1 cellular context compared by ENCODE assay signal in the genomic region with DNA sequence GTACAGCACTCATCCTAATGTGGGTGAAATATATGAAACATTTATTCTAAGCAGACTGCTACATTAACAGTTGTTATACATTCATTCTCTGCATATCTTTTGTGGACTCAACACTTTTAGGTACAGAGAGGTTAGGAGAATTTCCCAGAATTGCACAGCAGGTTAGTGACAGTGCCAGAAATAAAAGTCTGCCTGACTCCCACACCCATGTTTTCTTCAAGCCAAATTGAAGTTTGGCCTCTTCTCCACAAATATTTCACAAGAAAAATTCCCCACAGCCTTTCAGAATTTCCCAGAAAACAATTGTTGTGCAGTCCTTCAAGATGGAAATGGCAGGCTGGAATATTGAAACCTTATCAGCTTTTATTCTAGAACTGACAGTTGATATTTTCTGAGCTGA.
TF ChIP-seq lines count a peak whose summit lies in the region.

No MANE protein-coding gene starts in this region.

TF ChIP-seq in GM12878, 131 proteins besides CTCF, POLR2A, EP300 and RAD21:
- TF ChIP-seq, protein P1, sequence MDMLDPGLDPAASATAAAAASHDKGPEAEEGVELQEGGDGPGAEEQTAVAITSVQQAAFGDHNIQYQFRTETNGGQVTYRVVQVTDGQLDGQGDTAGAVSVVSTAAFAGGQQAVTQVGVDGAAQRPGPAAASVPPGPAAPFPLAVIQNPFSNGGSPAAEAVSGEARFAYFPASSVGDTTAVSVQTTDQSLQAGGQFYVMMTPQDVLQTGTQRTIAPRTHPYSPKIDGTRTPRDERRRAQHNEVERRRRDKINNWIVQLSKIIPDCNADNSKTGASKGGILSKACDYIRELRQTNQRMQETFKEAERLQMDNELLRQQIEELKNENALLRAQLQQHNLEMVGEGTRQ (IDR thresholded peaks at IDR 0.05; ENCODE audit: borderline replicate concordance, low read depth, low read length): no peak
- TF ChIP-seq PAX8 (IDR thresholded peaks at IDR 0.05): no peak
- no peak for TF ChIP-seq TCF7 (IDR thresholded peaks at IDR 0.05; ENCODE audit: borderline replicate concordance)
- no peak for TF ChIP-seq HDGF (IDR thresholded peaks at IDR 0.05)
- TF ChIP-seq SUPT20H (IDR thresholded peaks at IDR 0.05; ENCODE audit: borderline replicate concordance, control insufficient read depth, low read depth, low read length): no peak
- TF ChIP-seq SMAD1 (IDR thresholded peaks at IDR 0.05; ENCODE audit: low read depth, partially characterized antibody): no peak
- no peak for TF ChIP-seq RB1 (IDR thresholded peaks at IDR 0.05; ENCODE audit: borderline replicate concordance)
TF ChIP-seq in GM12878: peak in this region for 0.
